Comparison of ENCODE assay signal across 1 cellular context in the genomic region with DNA sequence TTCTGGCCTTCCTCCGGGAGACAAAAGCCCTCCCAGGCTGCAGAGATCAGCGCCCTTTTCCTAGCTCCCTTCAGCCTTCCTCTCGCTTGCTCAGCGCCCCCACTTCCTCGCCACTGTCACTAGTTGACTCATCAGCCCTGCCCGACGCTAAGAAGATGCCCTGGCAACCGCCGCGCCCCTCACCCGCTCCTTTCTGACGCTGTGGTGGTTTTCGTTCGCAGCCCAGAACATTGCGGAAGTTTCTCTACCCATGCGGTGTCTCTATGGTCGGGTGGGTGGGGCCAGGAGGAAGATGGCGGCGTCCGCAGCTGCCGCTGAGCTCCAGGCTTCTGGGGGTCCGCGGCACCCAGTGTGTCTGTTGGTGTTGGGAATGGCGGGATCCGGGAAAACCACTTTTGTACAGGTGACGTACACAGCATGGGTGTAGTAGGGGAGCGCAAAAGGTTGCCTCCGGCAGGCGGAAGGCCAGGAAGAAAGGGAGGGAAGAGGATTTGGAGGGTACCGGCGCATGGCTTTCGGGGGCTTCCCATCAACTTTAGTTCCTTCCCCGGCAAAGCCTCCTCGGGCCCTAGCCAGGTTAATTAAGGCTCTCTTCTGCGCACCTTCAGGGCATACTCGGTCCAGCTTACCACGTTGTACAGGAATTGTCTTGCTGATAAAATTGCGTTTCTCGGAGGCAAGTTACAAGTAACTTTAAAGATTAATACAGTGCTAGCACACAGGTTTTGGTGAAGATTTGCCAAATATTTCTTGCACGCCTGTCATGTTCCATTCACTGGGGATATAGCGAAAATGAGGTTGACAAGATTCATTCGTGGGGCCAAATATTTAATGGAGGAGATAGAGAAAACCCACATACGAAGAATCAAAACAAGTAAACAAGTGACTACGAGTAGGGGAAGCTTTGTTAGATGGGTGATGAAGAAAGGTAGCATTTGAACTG.
TF ChIP-seq lines count a peak whose summit lies in the region.

Gene CCDC121, minus strand, starts transcription at position 246 of the 943 bp plus-strand sequence. CDS start 1,213 bp downstream, outside the sequence.
Gene GPN1, plus strand, starts transcription at position 284 of the 943 bp plus-strand sequence. Its CDS starts 9 bp downstream, at position 293.

TF ChIP-seq in HepG2, 621 proteins besides CTCF, POLR2A, EP300 and RAD21 (continued from another document and continues in another):
- TF ChIP-seq, protein P1, sequence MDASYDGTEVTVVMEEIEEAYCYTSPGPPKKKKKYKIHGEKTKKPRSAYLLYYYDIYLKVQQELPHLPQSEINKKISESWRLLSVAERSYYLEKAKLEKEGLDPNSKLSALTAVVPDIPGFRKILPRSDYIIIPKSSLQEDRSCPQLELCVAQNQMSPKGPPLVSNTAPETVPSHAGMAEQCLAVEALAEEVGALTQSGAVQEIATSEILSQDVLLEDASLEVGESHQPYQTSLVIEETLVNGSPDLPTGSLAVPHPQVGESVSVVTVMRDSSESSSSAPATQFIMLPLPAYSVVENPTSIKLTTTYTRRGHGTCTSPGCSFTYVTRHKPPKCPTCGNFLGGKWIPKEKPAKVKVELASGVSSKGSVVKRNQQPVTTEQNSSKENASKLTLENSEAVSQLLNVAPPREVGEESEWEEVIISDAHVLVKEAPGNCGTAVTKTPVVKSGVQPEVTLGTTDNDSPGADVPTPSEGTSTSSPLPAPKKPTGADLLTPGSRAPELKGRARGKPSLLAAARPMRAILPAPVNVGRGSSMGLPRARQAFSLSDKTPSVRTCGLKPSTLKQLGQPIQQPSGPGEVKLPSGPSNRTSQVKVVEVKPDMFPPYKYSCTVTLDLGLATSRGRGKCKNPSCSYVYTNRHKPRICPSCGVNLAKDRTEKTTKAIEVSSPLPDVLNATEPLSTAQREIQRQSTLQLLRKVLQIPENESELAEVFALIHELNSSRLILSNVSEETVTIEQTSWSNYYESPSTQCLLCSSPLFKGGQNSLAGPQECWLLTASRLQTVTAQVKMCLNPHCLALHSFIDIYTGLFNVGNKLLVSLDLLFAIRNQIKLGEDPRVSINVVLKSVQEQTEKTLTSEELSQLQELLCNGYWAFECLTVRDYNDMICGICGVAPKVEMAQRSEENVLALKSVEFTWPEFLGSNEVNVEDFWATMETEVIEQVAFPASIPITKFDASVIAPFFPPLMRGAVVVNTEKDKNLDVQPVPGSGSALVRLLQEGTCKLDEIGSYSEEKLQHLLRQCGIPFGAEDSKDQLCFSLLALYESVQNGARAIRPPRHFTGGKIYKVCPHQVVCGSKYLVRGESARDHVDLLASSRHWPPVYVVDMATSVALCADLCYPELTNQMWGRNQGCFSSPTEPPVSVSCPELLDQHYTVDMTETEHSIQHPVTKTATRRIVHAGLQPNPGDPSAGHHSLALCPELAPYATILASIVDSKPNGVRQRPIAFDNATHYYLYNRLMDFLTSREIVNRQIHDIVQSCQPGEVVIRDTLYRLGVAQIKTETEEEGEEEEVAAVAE (CRISPR knock-in tag; IDR thresholded peaks at IDR 0.05; ENCODE audit: borderline replicate concordance), result peak; percentile 82
- peak; percentile 81 for TF ChIP-seq GATA4 (IDR thresholded peaks at IDR 0.05; ENCODE audit: borderline replicate concordance, low read depth)
- TF ChIP-seq TBP (CRISPR knock-in tag; IDR thresholded peaks at IDR 0.05), result no peak
- TF ChIP-seq ZNF652 (CRISPR knock-in tag; IDR thresholded peaks at IDR 0.05; ENCODE audit: borderline replicate concordance, low read depth), result no peak
- TF ChIP-seq ZBTB26 (CRISPR knock-in tag; IDR thresholded peaks at IDR 0.05; ENCODE audit: borderline replicate concordance), result peak; percentile 45; the same call in 1 of the 2 replicates
- TF ChIP-seq ZNF276 (CRISPR knock-in tag; IDR thresholded peaks at IDR 0.05; ENCODE audit: low read depth), result no peak
- peak; percentile 58; the same call in 1 of the 2 replicates for TF ChIP-seq HOXA5 (CRISPR knock-in tag; IDR thresholded peaks at IDR 0.05)
- peak; percentile 86 for TF ChIP-seq HNF1B (CRISPR knock-in tag; IDR thresholded peaks at IDR 0.05)
- peak; percentile 85 for TF ChIP-seq ZNF331 (CRISPR knock-in tag; IDR thresholded peaks at IDR 0.05)
- peak; percentile 43 for TF ChIP-seq AGO2 (optimal IDR thresholded peaks at IDR 0.05; ENCODE audit: low read depth, low read length)
- no peak for TF ChIP-seq MTA3 (CRISPR knock-in tag; IDR thresholded peaks at IDR 0.05)
- TF ChIP-seq ZNF660 (CRISPR knock-in tag; IDR thresholded peaks at IDR 0.05; ENCODE audit: borderline replicate concordance, low read depth), result no peak
- peak; percentile 96 for TF ChIP-seq KLF9 (CRISPR knock-in tag; IDR thresholded peaks at IDR 0.05; ENCODE audit: low read depth)
- peak; percentile 84; the same call in 1 of the 2 replicates for TF ChIP-seq ZNF556 (CRISPR knock-in tag; IDR thresholded peaks at IDR 0.05; ENCODE audit: borderline replicate concordance)
- peak; percentile 4; the same call in 1 of the 2 replicates for TF ChIP-seq ZNF263 (CRISPR knock-in tag; IDR thresholded peaks at IDR 0.05)
- peak; percentile 76 for TF ChIP-seq ZNF547 (CRISPR knock-in tag; IDR thresholded peaks at IDR 0.05)
- peak; percentile 85; the same call in 1 of the 2 replicates for TF ChIP-seq ZHX1 (CRISPR knock-in tag; IDR thresholded peaks at IDR 0.05; ENCODE audit: low read depth)
- TF ChIP-seq MLLT10 (CRISPR knock-in tag; IDR thresholded peaks at IDR 0.05), result no peak
- TF ChIP-seq HNRNPH1 (optimal IDR thresholded peaks at IDR 0.05; ENCODE audit: low read depth, low read length), result peak; percentile 80
- peak; percentile 60; the same call in 1 of the 2 replicates for TF ChIP-seq CBX5 (CRISPR knock-in tag; IDR thresholded peaks at IDR 0.05; ENCODE audit: borderline replicate concordance)
- 0 out of 2 replicates have a peak, but pooled peaks have one; percentile 12 for TF ChIP-seq CEBPB (IDR thresholded peaks at IDR 0.05; ENCODE audit: borderline replicate concordance, low read depth, low read length)
- TF ChIP-seq, protein P2, sequence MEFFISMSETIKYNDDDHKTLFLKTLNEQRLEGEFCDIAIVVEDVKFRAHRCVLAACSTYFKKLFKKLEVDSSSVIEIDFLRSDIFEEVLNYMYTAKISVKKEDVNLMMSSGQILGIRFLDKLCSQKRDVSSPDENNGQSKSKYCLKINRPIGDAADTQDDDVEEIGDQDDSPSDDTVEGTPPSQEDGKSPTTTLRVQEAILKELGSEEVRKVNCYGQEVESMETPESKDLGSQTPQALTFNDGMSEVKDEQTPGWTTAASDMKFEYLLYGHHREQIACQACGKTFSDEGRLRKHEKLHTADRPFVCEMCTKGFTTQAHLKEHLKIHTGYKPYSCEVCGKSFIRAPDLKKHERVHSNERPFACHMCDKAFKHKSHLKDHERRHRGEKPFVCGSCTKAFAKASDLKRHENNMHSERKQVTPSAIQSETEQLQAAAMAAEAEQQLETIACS (CRISPR knock-in tag; IDR thresholded peaks at IDR 0.05), result no peak
- 0 out of 2 replicates have a peak, but pooled peaks have one; percentile 8 for TF ChIP-seq ZNF264 (CRISPR knock-in tag; IDR thresholded peaks at IDR 0.05)
- TF ChIP-seq, protein P3, sequence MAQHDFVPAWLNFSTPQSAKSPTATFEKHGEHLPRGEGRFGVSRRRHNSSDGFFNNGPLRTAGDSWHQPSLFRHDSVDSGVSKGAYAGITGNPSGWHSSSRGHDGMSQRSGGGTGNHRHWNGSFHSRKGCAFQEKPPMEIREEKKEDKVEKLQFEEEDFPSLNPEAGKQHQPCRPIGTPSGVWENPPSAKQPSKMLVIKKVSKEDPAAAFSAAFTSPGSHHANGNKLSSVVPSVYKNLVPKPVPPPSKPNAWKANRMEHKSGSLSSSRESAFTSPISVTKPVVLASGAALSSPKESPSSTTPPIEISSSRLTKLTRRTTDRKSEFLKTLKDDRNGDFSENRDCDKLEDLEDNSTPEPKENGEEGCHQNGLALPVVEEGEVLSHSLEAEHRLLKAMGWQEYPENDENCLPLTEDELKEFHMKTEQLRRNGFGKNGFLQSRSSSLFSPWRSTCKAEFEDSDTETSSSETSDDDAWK (CRISPR knock-in tag; IDR thresholded peaks at IDR 0.05), result no peak
- no peak for TF ChIP-seq ZNF20 (CRISPR knock-in tag; IDR thresholded peaks at IDR 0.05)
- TF ChIP-seq ZNF281 (CRISPR knock-in tag; IDR thresholded peaks at IDR 0.05; ENCODE audit: borderline replicate concordance), result peak; percentile 66
- no peak for TF ChIP-seq SATB2 (CRISPR knock-in tag; IDR thresholded peaks at IDR 0.05)
- TF ChIP-seq MED13 (CRISPR knock-in tag; IDR thresholded peaks at IDR 0.05), result no peak
- TF ChIP-seq ZNF567 (CRISPR knock-in tag; IDR thresholded peaks at IDR 0.05; ENCODE audit: borderline replicate concordance), result peak; percentile 67; the same call in 1 of the 2 replicates
- TF ChIP-seq ZNF251 (CRISPR knock-in tag; IDR thresholded peaks at IDR 0.05), result no peak
- no peak for TF ChIP-seq ZNF274 (CRISPR knock-in tag; IDR thresholded peaks at IDR 0.05)
